ENCODE assay signal across 31 cellular contexts in genomic region chr9:118630931-118631595, GRCh38.
"Had no signal": no experiment of that assay in that cellular context is flagged by ENCODE, and none has a peak within 500 bp of the region (broad histone marks: within the 10 kb centered on the region; RNA-seq: fewer than 3 reads in every experiment).

No MANE protein-coding gene starts in this region.

- H3K27me3 ChIP-seq: heart right ventricle, pancreas, upper lobe of right lung had no signal

- ATAC-seq: activated CD8-positive, alpha-beta T cell treated with anti-CD3 and anti-CD28 coated beads for 36 hours; activated T-cell treated with anti-CD3 and anti-CD28 coated beads, Interleukin-2, amount 50 U/mL, for 4 hours; activated T-helper 17 cell treated with anti-CD3 and anti-CD28 coated beads, Interleukin-2, amount 50 U/mL, for 72 hours; heart right ventricle; left ventricle myocardium superior; pancreas; sciatic nerve; stimulated activated memory B cell treated with anti-CD40 and anti-IgM and Interleukin-4, amounts not matched to agents 10 μg/mL and 1 μg/mL and 100 μg/mL, for 72 hours; stimulated activated naive CD8-positive, alpha-beta T cell treated with anti-CD3 and anti-CD28 coated beads, Interleukin-15, amount 100 ng/mL, for 72 hours; T-helper 17 cell; upper lobe of right lung had no signal

- H3K9me3 ChIP-seq: pancreas, prostate gland, upper lobe of right lung had no signal

- H3K4me3 ChIP-seq: heart right ventricle, pancreas, prostate gland, smooth muscle cell, upper lobe of right lung had no signal

- H3K4me2 ChIP-seq: smooth muscle cell had no signal

- H3K36me3 ChIP-seq: heart right ventricle, pancreas, prostate gland, upper lobe of right lung, WERI-Rb-1 had no signal

- H3K27ac ChIP-seq: heart right ventricle, pancreas, prostate gland, upper lobe of right lung, WERI-Rb-1 had no signal

- FAIRE-seq: colon, endometrium, pancreas had no signal

- DNase-seq: activated CD4-positive, alpha-beta T cell treated with anti-CD3 and anti-CD28 coated beads for 1 hour; activated CD4-positive, alpha-beta T cell treated with anti-CD3 and anti-CD28 coated beads, Interleukin-2, amount 50 U/mL, for 1 hour; activated CD8-positive, alpha-beta T cell treated with anti-CD3 and anti-CD28 coated beads for 36 hours; activated gamma-delta T cell treated with Interleukin-2 at 50 U/mL for 16 hours; activated naive CD4-positive, alpha-beta T cell treated with anti-CD3 and anti-CD28 coated beads, Interleukin-2, amount 50 U/mL, for 16 hours; activated T-cell treated with anti-CD3 and anti-CD28 coated beads, Interleukin-2, amount 50 U/mL, for 4 hours; amygdala; effector CD8-positive, alpha-beta T cell; erythroblast; foreskin melanocyte; heart right ventricle; left ventricle myocardium superior; naive B cell; pancreas; retina; stimulated activated CD4-positive, alpha-beta T cell treated with anti-CD3 and anti-CD28 coated beads, Interleukin-1b, Interleukin-23, amount 100 ng/mL, for 48 hours; stimulated activated CD4-positive, alpha-beta T cell treated with anti-CD3 and anti-CD28 coated beads, Interleukin-4, amount 100 ng/mL, for 4 hours; stimulated activated CD8-positive, alpha-beta memory T cell treated with anti-CD3 and anti-CD28 coated beads, Interleukin-4, amount 100 ng/mL, for 48 hours; stimulated activated naive CD8-positive, alpha-beta T cell treated with anti-CD3 and anti-CD28 coated beads, Interleukin-15, amount 100 ng/mL, for 72 hours; substantia nigra; T-helper 17 cell; T1000; upper lobe of right lung; WERI-Rb-1 had no signal

- H3K4me1 ChIP-seq: heart right ventricle, pancreas, prostate gland, upper lobe of right lung had no signal
